ENCODE assay signal across 19 cellular contexts in genomic region chr7:104958278-104958903, GRCh38. TPM values are rescaled to one million over a fixed set of nuclear protein-coding genes. Genes with fewer than 3 reads are reported as not detected.
DNase-seq lines count a peak whose midpoint lies in the region; ATAC-seq and TF ChIP-seq lines count a peak whose summit lies in the region.
"Had no signal": no experiment of that assay in that cellular context is flagged by ENCODE, and none has a peak within 500 bp of the region (broad histone marks: within the 10 kb centered on the region; RNA-seq: fewer than 3 reads in every experiment).

No MANE protein-coding gene starts in this region.

- H3K4me1 ChIP-seq in IMR-90 (ENCODE audit: control insufficient read depth, insufficient read depth, low read length) (peaks cover 23% of the 10 kb centered on the region), vagina (peaks cover 34% of the 10 kb centered on the region), A673 (ENCODE audit: insufficient read depth, low read length, poor library complexity, severe bottlenecking) (no peaks in the 10 kb centered on the region)

- DNase-seq in IMR-90 (peak; percentile 81), left colon (peak in 1 of 2 donors; percentile 36), vagina (ENCODE audit: extremely low spot score in 2 of 2) (no peak), A673 (ENCODE audit: low spot score) (no peak), hepatic stellate cell (ENCODE audit: low spot score) (no peak)
- no peak for DNase-seq in activated T-helper 2 cell treated with anti-CD3 and anti-CD28 coated beads, Interferon-gamma antibody, Interleukin-2, Interleukin-4, amounts not matched to agents 10 μg/mL and 5 μg/mL and 100 μg/mL, durations not matched to agents 14 hours and 24 hours and 36 hours (ENCODE audit: low spot score)
- DNase-seq in stimulated activated naive B cell treated with anti-CD40 and anti-IgM and Interleukin-4, amounts not matched to agents 10 μg/mL and 1 μg/mL and 100 μg/mL, for 72 hours: no peak
- DNase-seq: dorsolateral prefrontal cortex; foreskin keratinocyte; NCI-H1436 treated with DMSO at 0.1 percent for 48 hours; NCI-H446; retina; SIG-M5; stimulated activated CD4-positive, alpha-beta T cell treated with anti-CD3 and anti-CD28 coated beads, Interleukin-2, amount 100 ng/mL, for 48 hours; T1000; thyroid gland had no signal

- BruUV-seq in IMR-90 (replicated peaks; lab: Mats Ljungman, UMichigan) (no TSS peak), A673 (replicated peaks; lab: Mats Ljungman, UMichigan) (no TSS peak)

- peak overlapping the region; percentile 66; the same call in 1 of the 2 replicates for H3K27ac ChIP-seq in IMR-90 (ENCODE audit: insufficient read depth, low read length)
- H3K27ac ChIP-seq in vagina: no peak overlapping the region
- H3K27ac ChIP-seq in A673 (ENCODE audit: low read depth, low read length, poor library complexity, severe bottlenecking): no peak overlapping the region
- H3K27ac ChIP-seq: dorsolateral prefrontal cortex, foreskin keratinocyte had no signal

- no peak overlapping the region for H4K91ac ChIP-seq in IMR-90 (ENCODE audit: insufficient read depth, low read depth, low read length)

- H3K4me2 ChIP-seq in IMR-90 (ENCODE audit: low read depth, low read length): 0 out of 2 replicates have a peak overlapping the region, but pooled peaks have one; percentile 44

- peak overlapping the region; percentile 71 for H3K27ac Mint-ChIP-seq in activated T-helper 2 cell treated with anti-CD3 and anti-CD28 coated beads, Interferon-gamma antibody, Interleukin-2, Interleukin-4, amounts not matched to agents 10 μg/mL and 5 μg/mL and 100 μg/mL, durations not matched to agents 14 hours and 24 hours and 36 hours
- peak overlapping the region; percentile 25 for H3K27ac Mint-ChIP-seq in stimulated activated naive B cell treated with anti-CD40 and anti-IgM and Interleukin-4, amounts not matched to agents 10 μg/mL and 1 μg/mL and 100 μg/mL, for 72 hours

- TF ChIP-seq RAD21 in IMR-90 (IDR thresholded peaks at IDR 0.05; ENCODE audit: low read length): no peak

- in situ Hi-C loops in IMR-90 (cut with MboI; ENCODE audit: low sequenced_read_pairs): no loop called here

- H3K4me3 Mint-ChIP-seq in activated T-helper 2 cell treated with anti-CD3 and anti-CD28 coated beads, Interferon-gamma antibody, Interleukin-2, Interleukin-4, amounts not matched to agents 10 μg/mL and 5 μg/mL and 100 μg/mL, durations not matched to agents 14 hours and 24 hours and 36 hours (ENCODE audit: low read depth): no peak overlapping the region
- H3K4me3 Mint-ChIP-seq in stimulated activated naive B cell treated with anti-CD40 and anti-IgM and Interleukin-4, amounts not matched to agents 10 μg/mL and 1 μg/mL and 100 μg/mL, for 72 hours: no peak overlapping the region
- H3K4me3 Mint-ChIP-seq: activated CD8-positive, alpha-beta T cell treated with anti-CD3 and anti-CD28 coated beads for 36 hours; neural crest cell had no signal

- H3K9me1 ChIP-seq in IMR-90 (ENCODE audit: insufficient read depth, low read length): peaks cover 14% of the 10 kb centered on the region

- peak overlapping the region; percentile 57; the same call in 1 of the 2 replicates for H4K5ac ChIP-seq in IMR-90 (ENCODE audit: low read depth, low read length)

- peak overlapping the region; percentile 36; the same call in 1 of the 2 replicates for H3K23ac ChIP-seq in IMR-90 (ENCODE audit: low read depth, low read length)

- intact Hi-C loops in IMR-90 (cut with micrococcal nuclease) (no loop called here), left colon (cut with DNase I, micrococcal nuclease) (no loop called here), vagina (cut with DNase I) (no loop called here), A673 (cut with micrococcal nuclease; ENCODE audit: unreplicated experiment) (no loop called here)
- intact Hi-C loops in activated T-helper 2 cell treated with anti-CD3 and anti-CD28 coated beads, Interferon-gamma antibody, Interleukin-2, Interleukin-4, amounts not matched to agents 10 μg/mL and 5 μg/mL and 100 μg/mL, durations not matched to agents 14 hours and 24 hours and 36 hours (cut with micrococcal nuclease): loop anchor here (5.0 kb wide), 2 partner anchors 821 to 1389 kb away; no protein-coding TSS in a partner anchor

- H2AFZ ChIP-seq in IMR-90 (replicated peaks; ENCODE audit: low read length, poor library complexity): no peak overlapping the region

- no peak for TF ChIP-seq POLR2A in IMR-90 (IDR thresholded peaks at IDR 0.05; ENCODE audit: low read depth, low read length)
- no peak for TF ChIP-seq POLR2A in vagina (IDR thresholded peaks at IDR 0.05)

- no peaks in the 10 kb centered on the region for H3K79me1 ChIP-seq in IMR-90 (ENCODE audit: low read depth in 1 of 2, low read length in 2 of 2)

- H3K4me3 ChIP-seq in IMR-90 (ENCODE audit: insufficient read depth, low read depth, low read length) (no peak overlapping the region), vagina (no peak overlapping the region), A673 (ENCODE audit: low read depth, low read length, poor library complexity, severe bottlenecking) (no peak overlapping the region)
- H3K4me3 ChIP-seq: dorsolateral prefrontal cortex, thyroid gland had no signal

- peak overlapping the region; percentile 77; the same call in 1 of the 2 replicates for H2BK20ac ChIP-seq in IMR-90 (ENCODE audit: low read depth, low read length)

- H3K9ac ChIP-seq in IMR-90 (ENCODE audit: low read depth, low read length): 0 out of 2 replicates have a peak overlapping the region, but pooled peaks have one; percentile 20

- H3K14ac ChIP-seq in IMR-90 (replicated peaks; ENCODE audit: low read depth, low read length): peak overlapping the region; percentile 64; the same call in 1 of the 2 replicates

- peak overlapping the region in 1 of 2 experiments; percentile 27; a peak in 1 of 4 replicates for H4K8ac ChIP-seq in IMR-90 (ENCODE audit: low read depth in 2 of 2, low read length in 2 of 2)

- ATAC-seq in IMR-90 (ENCODE audit: low read depth): peak; percentile 79
- ATAC-seq in left colon: peak; percentile 59
- no peak for ATAC-seq in stimulated activated naive B cell treated with anti-CD40 and anti-IgM and Interleukin-4, amounts not matched to agents 10 μg/mL and 1 μg/mL and 100 μg/mL, for 72 hours (replicated peaks)
- ATAC-seq in GM21825 (IDR thresholded peaks at IDR 0.05; ENCODE audit: unreplicated experiment): no peak

- H3K18ac ChIP-seq in IMR-90 (ENCODE audit: low read depth, low read length): peak overlapping the region; percentile 82; the same call in 1 of the 2 replicates

- H4K20me1 ChIP-seq in IMR-90 (ENCODE audit: insufficient read depth, low read length): no peaks in the 10 kb centered on the region

- no peaks in the 10 kb centered on the region for H3K36me3 ChIP-seq in IMR-90 (ENCODE audit: control insufficient read depth, insufficient read depth, low read length)
- no peaks in the 10 kb centered on the region for H3K36me3 ChIP-seq in vagina
- no peaks in the 10 kb centered on the region for H3K36me3 ChIP-seq in A673 (ENCODE audit: insufficient read depth, low read length, poor library complexity, severe bottlenecking)
- H3K36me3 ChIP-seq: thyroid gland had no signal

- H3K9me3 Mint-ChIP-seq in activated T-helper 2 cell treated with anti-CD3 and anti-CD28 coated beads, Interferon-gamma antibody, Interleukin-2, Interleukin-4, amounts not matched to agents 10 μg/mL and 5 μg/mL and 100 μg/mL, durations not matched to agents 14 hours and 24 hours and 36 hours: peaks cover 10% of the 10 kb centered on the region
- no peaks in the 10 kb centered on the region for H3K9me3 Mint-ChIP-seq in stimulated activated naive B cell treated with anti-CD40 and anti-IgM and Interleukin-4, amounts not matched to agents 10 μg/mL and 1 μg/mL and 100 μg/mL, for 72 hours
- H3K9me3 Mint-ChIP-seq: activated CD8-positive, alpha-beta T cell treated with anti-CD3 and anti-CD28 coated beads for 36 hours; neural crest cell had no signal

- POLR2A ChIA-PET in IMR-90 (lab: Charles Lee; ENCODE audit: unreplicated experiment): no interaction called here
- POLR2A ChIA-PET in A673 (lab: Charles Lee; ENCODE audit: low non-redundant PET): no interaction called here

- H2AK9ac ChIP-seq in IMR-90 (replicated peaks; ENCODE audit: low read depth, low read length, poor library complexity): no peak overlapping the region

- H2BK5ac ChIP-seq in IMR-90 (ENCODE audit: low read depth, low read length, poor library complexity, severe bottlenecking): peak overlapping the region; percentile 43

- H3K27me3 ChIP-seq in IMR-90 (ENCODE audit: control insufficient read depth, insufficient read depth, low read length) (no peaks in the 10 kb centered on the region), vagina (no peaks in the 10 kb centered on the region), A673 (replicated peaks; ENCODE audit: insufficient read depth, low read depth, low read length, poor library complexity) (no peaks in the 10 kb centered on the region)
- H3K27me3 ChIP-seq: dorsolateral prefrontal cortex, foreskin keratinocyte, thyroid gland had no signal

- H2BK15ac ChIP-seq in IMR-90 (ENCODE audit: low read depth, low read length): no peak overlapping the region; the same call in 2 of the 3 replicates

- peaks cover 66% of the 10 kb centered on the region for H3K36me3 Mint-ChIP-seq in activated T-helper 2 cell treated with anti-CD3 and anti-CD28 coated beads, Interferon-gamma antibody, Interleukin-2, Interleukin-4, amounts not matched to agents 10 μg/mL and 5 μg/mL and 100 μg/mL, durations not matched to agents 14 hours and 24 hours and 36 hours (ENCODE audit: low read depth)
- H3K36me3 Mint-ChIP-seq in stimulated activated naive B cell treated with anti-CD40 and anti-IgM and Interleukin-4, amounts not matched to agents 10 μg/mL and 1 μg/mL and 100 μg/mL, for 72 hours: peaks cover 7 to 21% of the 10 kb centered on the region in 2 donors

- no peaks in the 10 kb centered on the region for H3K9me3 ChIP-seq in IMR-90 (ENCODE audit: control insufficient read depth, insufficient read depth, low read length)
- H3K9me3 ChIP-seq in vagina: no peaks in the 10 kb centered on the region
- no peaks in the 10 kb centered on the region for H3K9me3 ChIP-seq in A673 (ENCODE audit: low read depth, low read length, poor library complexity, severe bottlenecking)
- H3K9me3 ChIP-seq: thyroid gland had no signal

- H3K27me3 Mint-ChIP-seq in activated T-helper 2 cell treated with anti-CD3 and anti-CD28 coated beads, Interferon-gamma antibody, Interleukin-2, Interleukin-4, amounts not matched to agents 10 μg/mL and 5 μg/mL and 100 μg/mL, durations not matched to agents 14 hours and 24 hours and 36 hours (ENCODE audit: low read depth): no peaks in the 10 kb centered on the region
- H3K27me3 Mint-ChIP-seq in stimulated activated naive B cell treated with anti-CD40 and anti-IgM and Interleukin-4, amounts not matched to agents 10 μg/mL and 1 μg/mL and 100 μg/mL, for 72 hours: no peaks in the 10 kb centered on the region
- H3K27me3 Mint-ChIP-seq: activated CD8-positive, alpha-beta T cell treated with anti-CD3 and anti-CD28 coated beads for 36 hours had no signal

- WGBS in IMR-90 (ENCODE audit: extremely low coverage in 2 of 2, insufficient read length in 1 of 2), 2 experiments: no CpG with 5 or more reads among the region's 4 CpGs

- dilution Hi-C loops in IMR-90 (cut with HindIII; ENCODE audit: low sequenced_read_pairs, unreplicated experiment): no loop called here

- peaks cover 63% of the 10 kb centered on the region for H3K4me1 Mint-ChIP-seq in activated T-helper 2 cell treated with anti-CD3 and anti-CD28 coated beads, Interferon-gamma antibody, Interleukin-2, Interleukin-4, amounts not matched to agents 10 μg/mL and 5 μg/mL and 100 μg/mL, durations not matched to agents 14 hours and 24 hours and 36 hours (ENCODE audit: low read depth)
- H3K4me1 Mint-ChIP-seq in stimulated activated naive B cell treated with anti-CD40 and anti-IgM and Interleukin-4, amounts not matched to agents 10 μg/mL and 1 μg/mL and 100 μg/mL, for 72 hours: peaks cover 32 to 60% of the 10 kb centered on the region in 2 donors

- no peak for TF ChIP-seq CTCF in IMR-90 (conservative IDR thresholded peaks at IDR 0.05; ENCODE audit: low read depth, low read length)
- no peak for TF ChIP-seq CTCF in vagina (IDR thresholded peaks at IDR 0.05)
- no peak for TF ChIP-seq CTCF in A673 (conservative IDR thresholded peaks at IDR 0.05; ENCODE audit: low read depth, low read length)

- H2AK5ac ChIP-seq in IMR-90 (ENCODE audit: low read depth, low read length): peak overlapping the region; percentile 42; the same call in 1 of the 2 replicates

- H3K56ac ChIP-seq in IMR-90 (ENCODE audit: extremely low read depth, insufficient read depth, low read length): no peak overlapping the region

- H3K4ac ChIP-seq in IMR-90 (ENCODE audit: low read depth, low read length): peak overlapping the region; percentile 53

- H2BK120ac ChIP-seq in IMR-90 (ENCODE audit: low read depth, low read length): peak overlapping the region; percentile 69

- CTCF ChIA-PET in IMR-90 (lab: Yijun Ruan, JAX): no interaction called here
- CTCF ChIA-PET in A673 (lab: Charles Lee): no interaction called here

RNA-seq across cellular contexts. Expression of gene KMT2E, which starts 55.6 kb away (rescaled TPM):
- total RNA-seq in IMR-90 (2012; rRNA removed) (79.2 and 83.3 TPM in 2 replicates), left colon (100 to 1,000 TPM; 119 TPM), vagina (98.7 TPM), A673 (2021) (63.9 and 67.2 TPM in 2 replicates)
- polyA plus RNA-seq in IMR-90 (2012; rRNA removed): 12.9 and 16.8 TPM in 2 replicates
- 5.3 and 7.7 TPM in 2 replicates for polyA plus RNA-seq in IMR-90 (2012; cell fraction: cytosol; rRNA removed)
- 7.4 and 30.8 TPM in 2 replicates for polyA plus RNA-seq in IMR-90 (2012; cell fraction: nucleus; rRNA removed; ENCODE audit: low replicate concordance)
- total RNA-seq in activated T-helper 2 cell treated with anti-CD3 and anti-CD28 coated beads, Interferon-gamma antibody, Interleukin-2, Interleukin-4, amounts not matched to agents 10 μg/mL and 5 μg/mL and 100 μg/mL, durations not matched to agents 14 hours and 24 hours and 36 hours: 134 and 135 TPM in 2 replicates

Comparison
In these comparisons a context has a peak if more than half of its experiments do, and no peak if none do; other contexts are left out.
1. ATAC-seq: peak in IMR-90 (single experiment) and left colon (single experiment); none in stimulated activated naive B cell treated with anti-CD40 and anti-IgM and Interleukin-4, amounts not matched to agents 10 μg/mL and 1 μg/mL and 100 μg/mL, for 72 hours (0 of 2) and GM21825 (single experiment).